Comparison of ENCODE assay signal across 14 cellular contexts in the genomic region with DNA sequence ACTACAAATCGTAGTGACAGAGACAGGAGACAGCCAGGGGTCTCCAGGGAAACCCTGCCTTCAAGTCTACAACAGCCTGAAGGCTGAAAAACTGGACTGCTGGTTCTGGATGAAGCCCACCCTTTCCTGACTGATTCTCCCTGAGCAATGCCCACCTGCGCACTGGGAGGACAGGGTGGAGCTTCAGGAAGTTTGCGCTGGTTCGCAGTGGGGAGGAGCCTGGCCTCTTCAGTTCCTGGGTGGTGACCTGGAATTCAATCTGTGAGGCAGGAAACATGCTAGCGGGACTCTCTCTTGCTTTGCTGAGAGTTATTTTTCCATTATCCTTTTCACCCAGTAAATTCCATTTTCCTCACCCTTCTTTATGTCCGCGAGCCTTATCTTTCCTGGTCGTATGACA.
A peak's percentile ranks its signal among the peaks of the same experiment; 100 is the strongest.
DNase-seq lines count a peak whose midpoint lies in the region; TF ChIP-seq lines count a peak whose summit lies in the region.
"Had no signal": no experiment of that assay in that cellular context is flagged by ENCODE, and none has a peak within 500 bp of the region (broad histone marks: within the 10 kb centered on the region; RNA-seq: fewer than 3 reads in every experiment).

No MANE protein-coding gene starts in this region.

- no CpG with 5 or more reads among the region's 8 CpGs for WGBS in H9 (ENCODE audit: extremely low coverage, insufficient read length, low lambda C conversion rate)

- H2BK120ac ChIP-seq in H9 (ENCODE audit: low read depth, low read length, poor library complexity, severe bottlenecking): no peak overlapping the region

- H3K9ac ChIP-seq in H9 (ENCODE audit: extremely low read depth, insufficient read length, low read length): no peak overlapping the region

- H4K91ac ChIP-seq in H9 (ENCODE audit: insufficient read length, low read depth, low read length): no peak overlapping the region

- no peak overlapping the region for H3K4me2 ChIP-seq in H9 (ENCODE audit: insufficient read depth, insufficient read length, low read length)

- H3K4me1 ChIP-seq in H9 (ENCODE audit: insufficient read depth, low read length): no peaks in the 10 kb centered on the region

- H2AFZ ChIP-seq in H9 (ENCODE audit: low read length): peak overlapping the region; percentile 57

- H2BK15ac ChIP-seq in H9 (ENCODE audit: low read depth, low read length): no peak overlapping the region

- H3K36me3 Mint-ChIP-seq in H9 (ENCODE audit: insufficient read depth in 1 of 3, low read depth in 3 of 3) (peaks cover 7 to 15% (median 10%) of the 10 kb centered on the region in 3 experiments; a peak in 6 of 7 replicates), glutamatergic neuron (ENCODE audit: unreplicated experiment) (peaks cover 5% of the 10 kb centered on the region), nephron progenitor cell (ENCODE audit: low read depth) (no peaks in the 10 kb centered on the region)

- H3K4ac ChIP-seq in H9 (ENCODE audit: low read depth, low read length): no peak overlapping the region

- H3K18ac ChIP-seq in H9 (ENCODE audit: insufficient read length, low read depth, low read length): no peak overlapping the region

- H3K79me1 ChIP-seq in H9 (ENCODE audit: insufficient read depth, low read depth, low read length, poor library complexity, severe bottlenecking): no peaks in the 10 kb centered on the region

- no peak overlapping the region for H3K56ac ChIP-seq in H9 (ENCODE audit: insufficient read length, low read depth, low read length)

- no peak overlapping the region for H2BK20ac ChIP-seq in H9 (ENCODE audit: low read depth, low read length, poor library complexity, severe bottlenecking)

- no peaks in the 10 kb centered on the region for H3K23me2 ChIP-seq in H9 (ENCODE audit: insufficient read length, low read depth, low read length, poor library complexity, severe bottlenecking)

- H3K9me3 Mint-ChIP-seq in H9 (peaks cover 14 to 23% of the 10 kb centered on the region in 2 experiments), glutamatergic neuron (ENCODE audit: unreplicated experiment) (peaks cover 1% of the 10 kb centered on the region), nephron progenitor cell (peaks cover 29% of the 10 kb centered on the region)

- H3K4me1 Mint-ChIP-seq in H9: peaks cover 14 to 15% of the 10 kb centered on the region in 2 experiments
- H3K4me1 Mint-ChIP-seq in glutamatergic neuron (ENCODE audit: low read depth, unreplicated experiment): peaks cover 2% of the 10 kb centered on the region
- H3K4me1 Mint-ChIP-seq in nephron progenitor cell: peaks cover 14% of the 10 kb centered on the region

- TF ChIP-seq CTCF in H9 (conservative IDR thresholded peaks at IDR 0.05) (no peak), glutamatergic neuron (IDR thresholded peaks at IDR 0.05; ENCODE audit: partially characterized antibody, unreplicated experiment) (no peak), nephron progenitor cell (IDR thresholded peaks at IDR 0.05) (no peak)

- H3K27ac ChIP-seq in H9 (ENCODE audit: insufficient read length, low read depth, low read length): no peak overlapping the region

- H2AK5ac ChIP-seq in H9 (ENCODE audit: insufficient read length, low read length): no peak overlapping the region

- H3K27ac Mint-ChIP-seq in H9 (peak overlapping the region in 2 of 3 experiments; percentile 45 to 95; a peak in 5 of 7 replicates), glutamatergic neuron (ENCODE audit: unreplicated experiment) (no peak overlapping the region), nephron progenitor cell (no peak overlapping the region)

- H2BK5ac ChIP-seq in H9 (ENCODE audit: insufficient read length, low read length): no peak overlapping the region

- H4K20me1 ChIP-seq in H9 (ENCODE audit: control insufficient read depth, insufficient read depth, insufficient read length): no peaks in the 10 kb centered on the region

- no peaks in the 10 kb centered on the region for H3K9me3 ChIP-seq in H9 (ENCODE audit: control insufficient read depth, low read depth, low read length)

- no peak overlapping the region for H4K8ac ChIP-seq in H9 (replicated peaks; ENCODE audit: insufficient read length, low read depth, low read length)

- H3K27me3 Mint-ChIP-seq in H9 (ENCODE audit: low read depth) (no peaks in the 10 kb centered on the region), glutamatergic neuron (ENCODE audit: unreplicated experiment) (no peaks in the 10 kb centered on the region), nephron progenitor cell (ENCODE audit: low read depth, poor library complexity) (peaks cover 7% of the 10 kb centered on the region)

- no peak overlapping the region for H3K4me3 Mint-ChIP-seq in H9
- H3K4me3 Mint-ChIP-seq in glutamatergic neuron (ENCODE audit: unreplicated experiment): no peak overlapping the region
- no peak overlapping the region for H3K4me3 Mint-ChIP-seq in nephron progenitor cell

- no peak overlapping the region for H4K5ac ChIP-seq in H9 (ENCODE audit: insufficient read length, low read depth, low read length)

- no peak overlapping the region for H3T11ph ChIP-seq in H9 (ENCODE audit: low read length)

- H3K27me3 ChIP-seq in H9 (ENCODE audit: insufficient read depth, low read length): no peaks in the 10 kb centered on the region

- DNase-seq in H9: peak; percentile 40
- peak; percentile 86 for DNase-seq in NCI-H2227 treated with DMSO at 0.1 percent for 48 hours (lab: John Stamatoyannopoulos, UW)
- DNase-seq in glutamatergic neuron: peak; percentile 9
- DNase-seq in nephron progenitor cell: peak; percentile 3
- DNase-seq in NCI-H526 treated with DMSO at 0.1 percent for 48 hours (lab: John Stamatoyannopoulos, UW): no peak
- DNase-seq in 8988T: no peak
- no peak for DNase-seq in NCI-H226
- DNase-seq in AML-193 (lab: John Stamatoyannopoulos, UW): no peak
- DNase-seq: C1 segment of cervical spinal cord, DMS79, NCI-H187 treated with DMSO at 0.1 percent for 48 hours, NCI-H446 treated with DMSO at 0.1 percent for 48 hours, NCI-H82, T-helper 1 cell had no signal

- no peaks in the 10 kb centered on the region for H3K79me2 ChIP-seq in H9 (ENCODE audit: insufficient read depth, low read length)

- H2BK12ac ChIP-seq in H9 (ENCODE audit: insufficient read length, low read depth, low read length): peak overlapping the region; percentile 90

- H3K14ac ChIP-seq in H9 (ENCODE audit: insufficient read depth, low read length): no peak overlapping the region

- H3K23ac ChIP-seq in H9 (ENCODE audit: insufficient read length, low read depth, low read length): no peak overlapping the region

Comparison
In these comparisons a context has a peak if more than half of its experiments do, and no peak if none do; other contexts are left out.
1. DNase-seq: peak in H9 (single experiment), NCI-H2227 treated with DMSO at 0.1 percent for 48 hours (single experiment), glutamatergic neuron (single experiment) and nephron progenitor cell (single experiment); none in NCI-H526 treated with DMSO at 0.1 percent for 48 hours (single experiment), 8988T (single experiment), NCI-H226 (single experiment) and AML-193 (0 of 2).
2. H3K27ac Mint-ChIP-seq: peak in H9 (2 of 3); none in glutamatergic neuron (single experiment) and nephron progenitor cell (single experiment).